Comparison of ENCODE assay signal across 9 cellular contexts in the genomic region with DNA sequence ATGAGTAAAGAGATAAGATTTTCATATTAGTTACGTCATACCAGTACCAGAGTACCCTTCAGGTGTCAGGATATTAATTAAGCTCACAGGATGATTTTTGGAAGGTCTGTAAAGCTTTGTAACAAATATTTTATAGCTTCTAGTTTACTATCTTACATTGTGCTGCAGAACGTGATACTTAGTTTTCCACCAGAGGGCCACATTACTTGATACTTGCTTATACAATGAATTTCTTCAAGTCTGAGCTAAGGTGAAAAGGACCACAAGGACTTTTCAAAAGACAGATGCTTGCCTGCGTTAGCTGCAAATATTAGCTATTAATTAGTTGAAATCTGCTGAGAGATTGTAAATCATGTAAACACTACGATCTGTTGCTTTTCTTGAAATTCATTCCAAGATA. TPM values are rescaled to one million over a fixed set of nuclear protein-coding genes. Genes with fewer than 3 reads are reported as not detected.
DNase-seq lines count a peak whose midpoint lies in the region; ATAC-seq and TF ChIP-seq lines count a peak whose summit lies in the region.
"Had no signal": no experiment of that assay in that cellular context is flagged by ENCODE, and none has a peak within 500 bp of the region (broad histone marks: within the 10 kb centered on the region; RNA-seq: fewer than 3 reads in every experiment).

No MANE protein-coding gene starts in this region.

- H3K4me1 Mint-ChIP-seq in activated CD4-positive, alpha-beta T cell treated with anti-CD3 and anti-CD28 coated beads, Interleukin-2, amount 10 ng/mL, durations not matched to agents 24 days and 14 days, result no peaks in the 10 kb centered on the region

- no peak overlapping the region for H3K4me3 ChIP-seq in SJCRH30

- no peaks in the 10 kb centered on the region for H3K27me3 Mint-ChIP-seq in activated CD4-positive, alpha-beta T cell treated with anti-CD3 and anti-CD28 coated beads, Interleukin-2, amount 10 ng/mL, durations not matched to agents 24 days and 14 days

- TF ChIP-seq CTCF in AG09319 (IDR thresholded peaks at IDR 0.05; ENCODE audit: low read depth, low read length) (peak; percentile 46), foreskin keratinocyte (conservative IDR thresholded peaks at IDR 0.05) (peak; percentile 58), GM10266 (IDR thresholded peaks at IDR 0.05; ENCODE audit: control insufficient read depth, insufficient read depth, low read depth, missing control alignments) (no peak)

- intact Hi-C loops in activated CD4-positive, alpha-beta T cell treated with anti-CD3 and anti-CD28 coated beads, Interleukin-2, amount 10 ng/mL, durations not matched to agents 24 days and 14 days (cut with micrococcal nuclease), result no loop called here

- H3K4me3 Mint-ChIP-seq in activated CD4-positive, alpha-beta T cell treated with anti-CD3 and anti-CD28 coated beads, Interleukin-2, amount 10 ng/mL, durations not matched to agents 24 days and 14 days, result no peak overlapping the region

- no peaks in the 10 kb centered on the region for H3K9me3 Mint-ChIP-seq in activated CD4-positive, alpha-beta T cell treated with anti-CD3 and anti-CD28 coated beads, Interleukin-2, amount 10 ng/mL, durations not matched to agents 24 days and 14 days

- peak; percentile 47 for ATAC-seq in HG02885 (IDR thresholded peaks at IDR 0.05; ENCODE audit: poor library complexity, unreplicated experiment)
- peak; percentile 41 for ATAC-seq in foreskin keratinocyte
- ATAC-seq in HG02970 (IDR thresholded peaks at IDR 0.05; ENCODE audit: low FRiP score, unreplicated experiment), result no peak

- DNase-seq in AG09319 (ENCODE audit: extremely low read depth, low read depth) (no peak), SJCRH30 (peak; percentile 17 to 57), foreskin keratinocyte (peak in 1 of 2 donors; percentile 15), GM10266 (ENCODE audit: extremely low spot score) (no peak), mucosa of gallbladder (ENCODE audit: low spot score) (no peak)
- no peak for DNase-seq in activated CD4-positive, alpha-beta T cell treated with anti-CD3 and anti-CD28 coated beads, Interleukin-2, amount 10 ng/mL, durations not matched to agents 24 days and 14 days
- DNase-seq: activated T-cell treated with anti-CD3 and anti-CD28 coated beads, Interleukin-2, amount 50 U/mL, for 48 hours had no signal

- H3K27me3 ChIP-seq in SJCRH30 (no peaks in the 10 kb centered on the region), foreskin keratinocyte (no peaks in the 10 kb centered on the region)

- H3K9me3 ChIP-seq in SJCRH30 (replicated peaks), result no peaks in the 10 kb centered on the region

- no peaks in the 10 kb centered on the region for H3K36me3 Mint-ChIP-seq in activated CD4-positive, alpha-beta T cell treated with anti-CD3 and anti-CD28 coated beads, Interleukin-2, amount 10 ng/mL, durations not matched to agents 24 days and 14 days (ENCODE audit: low read depth)

- H3K4me1 ChIP-seq in SJCRH30, result peaks cover 7% of the 10 kb centered on the region
- peaks cover 6% of the 10 kb centered on the region for H3K4me1 ChIP-seq in foreskin keratinocyte

- H3K27ac Mint-ChIP-seq in activated CD4-positive, alpha-beta T cell treated with anti-CD3 and anti-CD28 coated beads, Interleukin-2, amount 10 ng/mL, durations not matched to agents 24 days and 14 days, result no peak overlapping the region

- peaks cover 7% of the 10 kb centered on the region for H3K36me3 ChIP-seq in SJCRH30

- H3K27ac ChIP-seq in SJCRH30 (no peak overlapping the region), foreskin keratinocyte (no peak overlapping the region)

RNA-seq across cellular contexts. Expression of a gene that starts 12.2 kb away (rescaled TPM):
- total RNA-seq in SJCRH30 (2014; rRNA removed; shearing (Covaris generic)), result 52.5 and 52.7 TPM in 2 replicates
- 0.81 and 1.0 TPM in 2 replicates for total RNA-seq in foreskin keratinocyte
- 0.08 and 0.16 TPM in 2 replicates for polyA plus RNA-seq in foreskin keratinocyte
- total RNA-seq in activated CD4-positive, alpha-beta T cell treated with anti-CD3 and anti-CD28 coated beads, Interleukin-2, amount 10 ng/mL, durations not matched to agents 24 days and 14 days, result 0.02 and 0.05 TPM in 2 replicates
- 10.1 TPM for total RNA-seq in mucosa of gallbladder

Comparison
In these comparisons a context has a peak if more than half of its experiments do, and no peak if none do; other contexts are left out.
1. DNase-seq: peak in SJCRH30 (2 of 2); none in AG09319 (single experiment), activated CD4-positive, alpha-beta T cell treated with anti-CD3 and anti-CD28 coated beads, Interleukin-2, amount 10 ng/mL, durations not matched to agents 24 days and 14 days (single experiment), GM10266 (single experiment) and mucosa of gallbladder (single experiment).